1 cellular context compared by ENCODE assay signal in the genomic region with DNA sequence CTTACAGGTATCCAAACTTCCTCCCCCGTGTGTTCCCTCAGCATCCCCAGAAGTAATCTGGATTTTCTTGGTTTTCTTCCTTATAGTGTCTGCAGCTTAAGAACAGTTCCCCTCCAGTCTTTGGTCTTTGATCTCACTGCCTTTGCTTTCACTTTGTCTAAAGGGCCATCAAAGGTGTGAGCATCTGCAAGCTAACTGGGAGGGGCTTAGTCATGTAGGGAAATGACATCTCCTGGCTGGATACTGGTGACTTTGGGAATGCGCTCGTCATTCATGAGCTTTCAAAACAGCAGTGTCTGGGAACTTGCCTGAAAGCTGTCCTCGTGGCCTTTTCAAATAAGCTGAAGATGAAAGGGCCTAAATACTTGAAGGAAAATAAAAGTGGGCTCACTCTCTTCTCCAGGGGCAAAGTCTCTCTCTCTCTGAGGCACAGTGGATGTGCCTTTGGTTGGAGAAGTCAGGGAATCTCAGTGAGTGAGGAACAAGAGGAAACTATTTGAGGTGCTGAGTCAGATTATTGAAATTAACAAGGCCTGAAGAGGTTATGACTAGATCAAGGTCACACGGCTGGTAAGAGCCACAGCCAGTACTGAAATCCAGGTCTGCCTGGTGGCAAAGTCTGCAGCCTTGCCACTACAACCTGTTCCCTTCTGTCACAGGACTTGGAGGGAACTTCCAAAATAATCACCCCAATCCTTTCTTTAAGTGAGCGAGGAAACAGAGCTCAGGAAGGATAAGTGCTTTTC.
TF ChIP-seq lines count a peak whose summit lies in the region.

No MANE protein-coding gene starts in this region.

TF ChIP-seq in GM23338, 12 proteins besides CTCF, POLR2A, EP300 and RAD21:
- TF ChIP-seq POLR2AphosphoS5 (IDR thresholded peaks at IDR 0.05; ENCODE audit: low read depth) (no peak), ZNF331 (CRISPR knock-in tag; IDR thresholded peaks at IDR 0.05; ENCODE audit: low read depth) (no peak), NANOG (IDR thresholded peaks at IDR 0.05; ENCODE audit: borderline replicate concordance) (no peak), CREB1 (CRISPR knock-in tag; IDR thresholded peaks at IDR 0.05; ENCODE audit: low read depth) (no peak), JUNB (IDR thresholded peaks at IDR 0.05; ENCODE audit: unreplicated experiment) (no peak)
